Comparison of ENCODE assay signal across 8 cellular contexts in genomic region chr5:172931001-172931536, GRCh38. TPM values are rescaled to one million over a fixed set of nuclear protein-coding genes. Genes with fewer than 3 reads are reported as not detected.
A peak's percentile ranks its signal among the peaks of the same experiment; 100 is the strongest.
DNase-seq lines count a peak whose midpoint lies in the region; ATAC-seq and TF ChIP-seq lines count a peak whose summit lies in the region.
"Had no signal": no experiment of that assay in that cellular context is flagged by ENCODE, and none has a peak within 500 bp of the region (broad histone marks: within the 10 kb centered on the region; RNA-seq: fewer than 3 reads in every experiment).

No MANE protein-coding gene starts in this region.

- in situ Hi-C loops in astrocyte of the spinal cord (cut with HindIII; ENCODE audit: low sequenced_read_pairs): no loop called here

- peak overlapping the region; percentile 79 for H3K4me3 Mint-ChIP-seq in HFFc6

- peaks cover 0 to 46% (median 12%) of the 10 kb centered on the region in 3 donors for H3K36me3 ChIP-seq in tibial nerve

- H3K27ac Mint-ChIP-seq in HFFc6: peak overlapping the region; percentile 95

- peak overlapping the region; percentile 1 to 76 (median 42) for H3K27ac ChIP-seq in tibial nerve
- H3K27ac ChIP-seq: SK-N-MC had no signal

- H3K4me1 Mint-ChIP-seq in HFFc6 (ENCODE audit: low read depth): peaks cover 76% of the 10 kb centered on the region

- 48 to 49% methylated on average over 9 of the region's 9 CpGs for WGBS in tibial nerve, 2 donors

- TF ChIP-seq CTCF in HFFc6 (IDR thresholded peaks at IDR 0.05) (no peak), astrocyte of the spinal cord (IDR thresholded peaks at IDR 0.05; ENCODE audit: low read depth, low read length) (no peak), tibial nerve (IDR thresholded peaks at IDR 0.05) (no peak)

- DNase-seq in HFFc6: peak; percentile 90
- peak; percentile 87 for DNase-seq in astrocyte of the spinal cord (ENCODE audit: low read depth, low spot score)
- peak; percentile 99 for DNase-seq in kidney tubule cell (ENCODE audit: low spot score)
- DNase-seq in tibial nerve (ENCODE audit: low spot score in 2 of 2): peak; percentile 35 to 40
- no peak for DNase-seq in DMS153 treated with DMSO at 0.1 percent for 48 hours (lab: John Stamatoyannopoulos, UW; ENCODE audit: unreplicated experiment)

- TF ChIP-seq POLR2A in tibial nerve (IDR thresholded peaks at IDR 0.05): no peak

- no peaks in the 10 kb centered on the region for H3K9me3 Mint-ChIP-seq in HFFc6

- no peaks in the 10 kb centered on the region for H3K27me3 ChIP-seq in tibial nerve

- H3K4me1 ChIP-seq in tibial nerve: peaks cover 0 to 19% (median 12%) of the 10 kb centered on the region in 4 donors

- peak in 1 of 2 donors; percentile 58 for TF ChIP-seq EP300 in tibial nerve (IDR thresholded peaks at IDR 0.05)

- H3K9me3 ChIP-seq in tibial nerve: no peaks in the 10 kb centered on the region

- H3K36me3 Mint-ChIP-seq in HFFc6 (ENCODE audit: low read depth): peaks cover 32% of the 10 kb centered on the region

- ATAC-seq in HG03521 (IDR thresholded peaks at IDR 0.05; ENCODE audit: unreplicated experiment) (no peak), HG03439 (IDR thresholded peaks at IDR 0.05; ENCODE audit: unreplicated experiment) (no peak)

- H3K4me3 ChIP-seq in astrocyte of the spinal cord (ENCODE audit: low read depth, low read length): no peak overlapping the region
- H3K4me3 ChIP-seq in tibial nerve: no peak overlapping the region
- H3K4me3 ChIP-seq: SK-N-MC had no signal

- peaks cover 9% of the 10 kb centered on the region for H3K27me3 Mint-ChIP-seq in HFFc6 (ENCODE audit: insufficient read depth)

RNA-seq across cellular contexts. Expression of gene RPL26L1, which starts 28.2 kb away (rescaled TPM):
- total RNA-seq in HFFc6 (2021; fragmentation: NEBNext Ultra II Directional; extraction: Animal tissue kit (Norgen Biotek cat#: 25700)): 100 to 1,000 TPM in 5 of 6 experiments, 10 to 100 TPM in 1; 88.9 to 122 (median 113) TPM
- 10 to 100 TPM in 3 of 4 donors, 1 to 10 TPM in 1; 6.1 to 30.8 (median 25.3) TPM for total RNA-seq in tibial nerve

RNA-seq across cellular contexts. Expression of gene ATP6V0E1, which starts 52.5 kb away (rescaled TPM):
- 100 to 1,000 TPM; 462 to 606 (median 488) TPM for total RNA-seq in HFFc6 (2021; fragmentation: NEBNext Ultra II Directional; extraction: Animal tissue kit (Norgen Biotek cat#: 25700))
- 100 to 1,000 TPM in 1 of 4 donors, 10 to 100 TPM in 3; 88.8 to 121 (median 92.0) TPM for total RNA-seq in tibial nerve
